ENCODE assay signal across 15 cellular contexts in the genomic region with DNA sequence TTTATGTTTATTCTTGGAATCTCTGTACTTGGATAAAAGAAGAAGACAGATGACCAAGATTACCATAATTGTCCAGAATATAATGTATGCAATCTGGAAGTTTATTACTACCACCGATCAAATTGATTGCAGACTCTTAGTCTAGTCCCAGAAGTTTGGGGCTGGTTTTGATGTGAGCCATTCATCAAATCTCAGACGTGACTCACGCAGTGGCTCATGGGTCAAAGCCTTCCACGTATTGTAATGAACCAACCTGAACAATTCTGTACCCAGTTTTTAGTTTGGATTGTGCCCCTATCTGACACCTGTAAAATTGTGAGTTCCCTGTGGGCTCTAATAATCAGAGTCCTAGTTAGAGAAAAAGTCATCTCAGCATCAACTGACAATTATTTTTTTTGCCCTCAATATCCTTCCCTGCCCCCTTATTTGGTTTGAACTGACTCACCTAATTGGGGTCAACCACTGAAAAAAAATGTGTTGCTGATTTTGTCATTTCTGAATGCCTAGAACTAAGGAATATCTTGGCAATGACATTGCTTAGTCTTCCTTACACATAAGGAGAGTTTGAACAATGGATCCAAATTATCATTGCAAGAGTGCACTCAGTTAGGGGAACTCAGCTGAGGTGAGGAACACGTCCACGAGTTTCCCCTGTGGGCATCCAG.
"Had no signal": no experiment of that assay in that cellular context is flagged by ENCODE, and none has a peak within 500 bp of the region (broad histone marks: within the 10 kb centered on the region; RNA-seq: fewer than 3 reads in every experiment).

No MANE protein-coding gene starts in this region.

- H3K4me3 ChIP-seq: cardiac muscle cell, left ventricle myocardium inferior, neural progenitor cell, right lobe of liver, smooth muscle cell, thoracic aorta, upper lobe of right lung had no signal

- H3K36me3 ChIP-seq: cardiac muscle cell, left ventricle myocardium inferior, neural progenitor cell, right lobe of liver, thoracic aorta, upper lobe of right lung had no signal

- DNase-seq: activated CD4-positive, alpha-beta T cell treated with anti-CD3 and anti-CD28 coated beads for 1 hour; activated CD8-positive, alpha-beta T cell treated with anti-CD3 and anti-CD28 coated beads for 36 hours; activated naive CD4-positive, alpha-beta T cell treated with Interleukin-2 at 50 U/mL for 16 hours; hippocampal formation; kidney; left ventricle myocardium inferior; naive B cell; right lobe of liver; upper lobe of right lung had no signal

- H3K4me1 Mint-ChIP-seq: naive B cell had no signal

- H3K4me3 Mint-ChIP-seq: activated CD8-positive, alpha-beta T cell treated with anti-CD3 and anti-CD28 coated beads for 36 hours; activated T-helper 1 cell treated with anti-CD3 and anti-CD28 coated beads, Interleukin-12 subunit alpha, Interleukin-12 subunit beta, Interleukin-2, Interleukin-4 antibody, amounts not matched to agents 30 ng/mL and 10 ng/mL and 1 ng/mL, durations not matched to agents 14 hours and 24 hours and 36 hours; naive B cell; neural progenitor cell; T-helper 2 cell treated with Interferon-gamma antibody and Interleukin-4, amounts not matched to agents 5 μg/mL and 100 μg/mL, for 36 hours had no signal

- H3K27ac ChIP-seq: cardiac muscle cell, left ventricle myocardium inferior, neural progenitor cell, right lobe of liver, thoracic aorta, upper lobe of right lung had no signal

- ATAC-seq: activated CD8-positive, alpha-beta T cell treated with anti-CD3 and anti-CD28 coated beads for 36 hours; right lobe of liver; upper lobe of right lung had no signal

- H3K27ac Mint-ChIP-seq: activated CD8-positive, alpha-beta T cell treated with anti-CD3 and anti-CD28 coated beads for 36 hours; activated T-helper 1 cell treated with anti-CD3 and anti-CD28 coated beads, Interleukin-12 subunit alpha, Interleukin-12 subunit beta, Interleukin-2, Interleukin-4 antibody, amounts not matched to agents 30 ng/mL and 10 ng/mL and 1 ng/mL, durations not matched to agents 14 hours and 24 hours and 36 hours; naive B cell; neural progenitor cell; T-helper 2 cell treated with Interferon-gamma antibody and Interleukin-4, amounts not matched to agents 5 μg/mL and 100 μg/mL, for 36 hours had no signal

- H3K36me3 Mint-ChIP-seq: naive B cell, neural progenitor cell had no signal

- H3K9me3 ChIP-seq: left ventricle myocardium inferior, right lobe of liver, thoracic aorta, upper lobe of right lung had no signal

- H3K4me1 ChIP-seq: left ventricle myocardium inferior, right lobe of liver, upper lobe of right lung had no signal

- H3K27me3 ChIP-seq: cardiac muscle cell, neural progenitor cell, right lobe of liver, upper lobe of right lung had no signal

- H3K9ac ChIP-seq: neural progenitor cell had no signal

- H3K9me3 Mint-ChIP-seq: activated CD8-positive, alpha-beta T cell treated with anti-CD3 and anti-CD28 coated beads for 36 hours; activated T-helper 1 cell treated with anti-CD3 and anti-CD28 coated beads, Interleukin-12 subunit alpha, Interleukin-12 subunit beta, Interleukin-2, Interleukin-4 antibody, amounts not matched to agents 30 ng/mL and 10 ng/mL and 1 ng/mL, durations not matched to agents 14 hours and 24 hours and 36 hours; neural progenitor cell; T-helper 2 cell treated with Interferon-gamma antibody and Interleukin-4, amounts not matched to agents 5 μg/mL and 100 μg/mL, for 36 hours had no signal
